ENCODE assay signal across 21 cellular contexts in genomic region chr9:89734561-89734960, GRCh38.
DNase-seq lines count a peak whose midpoint lies in the region; ATAC-seq and TF ChIP-seq lines count a peak whose summit lies in the region.
"Had no signal": no experiment of that assay in that cellular context is flagged by ENCODE, and none has a peak within 500 bp of the region (broad histone marks: within the 10 kb centered on the region; RNA-seq: fewer than 3 reads in every experiment).

No MANE protein-coding gene starts in this region.

- H3K36me3 ChIP-seq in BLaER1 (no peaks in the 10 kb centered on the region), right lobe of liver (no peaks in the 10 kb centered on the region)
- H3K36me3 ChIP-seq in BLaER1 treated with 17β-estradiol and CSF1 and Interleukin-3, amounts not matched to agents 10 nM and 100 nM: no peaks in the 10 kb centered on the region
- H3K36me3 ChIP-seq: BE2C had no signal

- no peak overlapping the region for H3K9ac ChIP-seq in BLaER1
- H3K9ac ChIP-seq in BLaER1 treated with 17β-estradiol and CSF1 and Interleukin-3, amounts not matched to agents 10 nM and 100 nM: no peak overlapping the region; a peak in 1 of 22 replicates
- H3K9ac ChIP-seq: SK-N-SH had no signal

- no peak overlapping the region for H3K4me3 Mint-ChIP-seq in effector memory CD8-positive, alpha-beta T cell
- H3K4me3 Mint-ChIP-seq: IgD-negative memory B cell, T-cell had no signal

- no peaks in the 10 kb centered on the region for H3K9me3 Mint-ChIP-seq in effector memory CD8-positive, alpha-beta T cell
- H3K9me3 Mint-ChIP-seq: IgD-negative memory B cell, T-cell had no signal

- ATAC-seq in right lobe of liver: peak; percentile 74 to 78 (median 76)
- ATAC-seq in stimulated activated naive CD8-positive, alpha-beta T cell treated with anti-CD3 and anti-CD28 coated beads, Interleukin-15, Interleukin-2, amounts not matched to agents 100 U/mL and 50 U/mL, for 24 hours: no peak
- no peak for ATAC-seq in effector memory CD8-positive, alpha-beta T cell (replicated peaks)
- ATAC-seq: T-cell had no signal

- H3K27me3 ChIP-seq in BLaER1: no peaks in the 10 kb centered on the region
- no peaks in the 10 kb centered on the region for H3K27me3 ChIP-seq in BLaER1 treated with 17β-estradiol and CSF1 and Interleukin-3, amounts not matched to agents 10 nM and 100 nM
- H3K27me3 ChIP-seq in right lobe of liver: no peaks in the 10 kb centered on the region
- H3K27me3 ChIP-seq: BE2C had no signal

- 31% methylated on average over 6 of the region's 9 CpGs for WGBS in right lobe of liver (ENCODE audit: insufficient coverage, low coverage, low lambda C conversion rate, missing lambda C conversion rate)

- H3K27ac Mint-ChIP-seq in effector memory CD8-positive, alpha-beta T cell: no peak overlapping the region
- H3K27ac Mint-ChIP-seq: IgD-negative memory B cell, T-cell had no signal

- peak; percentile 53 for DNase-seq in amniotic epithelial cell (ENCODE audit: low read depth)
- peak; percentile 89 to 94 (median 90) for DNase-seq in right lobe of liver
- no peak for DNase-seq in stimulated activated naive CD8-positive, alpha-beta T cell treated with anti-CD3 and anti-CD28 coated beads, Interleukin-15, Interleukin-2, amounts not matched to agents 100 U/mL and 50 U/mL, for 24 hours
- DNase-seq in effector memory CD8-positive, alpha-beta T cell: no peak
- DNase-seq in putamen (ENCODE audit: low spot score): no peak
- DNase-seq: BE2C; DMS153; H7; Kasumi-1; MM.1S; NCI-H1105; NCI-H1694; NCI-H345; NCI-H526; NK-92 treated with Interleukin-12 subunit alpha and Interleukin-12 subunit beta, amount 100 ng/mL, for 24 hours; PC-9; SK-N-SH; T-cell had no signal

- intact Hi-C loops in right lobe of liver (cut with DNase I): loop anchor here in 1 of 2 donors (10.0 kb wide), 1 partner anchor 130 kb away; the partner anchor contains the start of gene GADD45G

- peaks cover 98% of the 10 kb centered on the region for H3K4me1 ChIP-seq in BLaER1
- peaks cover 43 to 100% (median 90%) of the 10 kb centered on the region in 10 experiments for H3K4me1 ChIP-seq in BLaER1 treated with 17β-estradiol and CSF1 and Interleukin-3, amounts not matched to agents 10 nM and 100 nM
- H3K4me1 ChIP-seq in right lobe of liver: peaks cover 7 to 59% (median 27%) of the 10 kb centered on the region in 4 donors
- H3K4me1 ChIP-seq: BE2C had no signal

- no peaks in the 10 kb centered on the region for H4K20me1 ChIP-seq in BLaER1
- peaks cover 0 to 6% (median 0%) of the 10 kb centered on the region in 11 experiments; a peak in 1 of 22 replicates for H4K20me1 ChIP-seq in BLaER1 treated with 17β-estradiol and CSF1 and Interleukin-3, amounts not matched to agents 10 nM and 100 nM

- H3K4me3 ChIP-seq in BLaER1: no peak overlapping the region
- H3K4me3 ChIP-seq in BLaER1 treated with 17β-estradiol and CSF1 and Interleukin-3, amounts not matched to agents 10 nM and 100 nM: no peak overlapping the region
- H3K4me3 ChIP-seq in right lobe of liver: no peak overlapping the region
- H3K4me3 ChIP-seq: PC-9 had no signal

- H3K36me3 Mint-ChIP-seq in effector memory CD8-positive, alpha-beta T cell (ENCODE audit: insufficient read depth): no peaks in the 10 kb centered on the region
- H3K36me3 Mint-ChIP-seq: IgD-negative memory B cell, T-cell had no signal

- H3K27me3 Mint-ChIP-seq in effector memory CD8-positive, alpha-beta T cell: peaks cover 0 to 8% of the 10 kb centered on the region in 2 donors
- H3K27me3 Mint-ChIP-seq: T-cell had no signal

- no peak for TF ChIP-seq POLR2A in right lobe of liver (IDR thresholded peaks at IDR 0.05)

- no peak for TF ChIP-seq CTCF in right lobe of liver (IDR thresholded peaks at IDR 0.05)

- H3K9me3 ChIP-seq in BLaER1 (no peaks in the 10 kb centered on the region), right lobe of liver (no peaks in the 10 kb centered on the region)
- no peaks in the 10 kb centered on the region for H3K9me3 ChIP-seq in BLaER1 treated with 17β-estradiol and CSF1 and Interleukin-3, amounts not matched to agents 10 nM and 100 nM (replicated peaks in 1 of 11)
- H3K9me3 ChIP-seq: BE2C, SK-N-SH had no signal

- H3K27ac ChIP-seq in BLaER1 (no peak overlapping the region), right lobe of liver (peak overlapping the region; percentile 27 to 62 (median 37))
- H3K27ac ChIP-seq in BLaER1 treated with 17β-estradiol and CSF1 and Interleukin-3, amounts not matched to agents 10 nM and 100 nM: peak overlapping the region in 3 of 11 experiments; percentile 35 to 74 (median 38); a peak in 4 of 22 replicates
- H3K27ac ChIP-seq: PC-9 had no signal

- H3K4me2 ChIP-seq in BLaER1: peak overlapping the region; percentile 85
- H3K4me2 ChIP-seq in BLaER1 treated with 17β-estradiol and CSF1 and Interleukin-3, amounts not matched to agents 10 nM and 100 nM: peak overlapping the region in 9 of 11 experiments; percentile 11 to 96 (median 86); a peak in 16 of 22 replicates
- H3K4me2 ChIP-seq: PC-9, SK-N-SH had no signal

- H3K4me1 Mint-ChIP-seq in effector memory CD8-positive, alpha-beta T cell (ENCODE audit: low read depth in 2 of 2): peaks cover 0 to 8% of the 10 kb centered on the region in 2 donors

Comparison
In these comparisons a context has a peak if more than half of its experiments do, and no peak if none do; other contexts are left out.
1. DNase-seq: peak in amniotic epithelial cell (single experiment) and right lobe of liver (3 of 3); none in stimulated activated naive CD8-positive, alpha-beta T cell treated with anti-CD3 and anti-CD28 coated beads, Interleukin-15, Interleukin-2, amounts not matched to agents 100 U/mL and 50 U/mL, for 24 hours (single experiment), effector memory CD8-positive, alpha-beta T cell (0 of 3) and putamen (single experiment).
2. ATAC-seq: peak in right lobe of liver (4 of 4); none in stimulated activated naive CD8-positive, alpha-beta T cell treated with anti-CD3 and anti-CD28 coated beads, Interleukin-15, Interleukin-2, amounts not matched to agents 100 U/mL and 50 U/mL, for 24 hours (single experiment) and effector memory CD8-positive, alpha-beta T cell (single experiment).